Comparison of ENCODE assay signal across 8 cellular contexts in genomic region chr10:96374985-96375830, GRCh38. TPM values are rescaled to one million over a fixed set of nuclear protein-coding genes. Genes with fewer than 3 reads are reported as not detected.
DNase-seq lines count a peak whose midpoint lies in the region; TF ChIP-seq lines count a peak whose summit lies in the region.

No MANE protein-coding gene starts in this region.

- in situ Hi-C loops in GM23248 (cut with MboI): loop anchor here (25.0 kb wide), 2 partner anchors 662 to 837 kb away; no protein-coding TSS in a partner anchor

- H3K9me3 Mint-ChIP-seq in activated naive CD4-positive, alpha-beta T cell treated with anti-CD3 and anti-CD28 coated beads, Interleukin-2, amount 10 ng/mL, durations not matched to agents 7 days and 5 days: no peaks in the 10 kb centered on the region

- H3K27me3 Mint-ChIP-seq in activated naive CD4-positive, alpha-beta T cell treated with anti-CD3 and anti-CD28 coated beads, Interleukin-2, amount 10 ng/mL, durations not matched to agents 7 days and 5 days: peaks cover 41% of the 10 kb centered on the region

- H3K9me3 ChIP-seq in DOHH2 (ENCODE audit: control insufficient read depth, insufficient read depth, low read length) (no peaks in the 10 kb centered on the region), GM23248 (ENCODE audit: low read depth) (no peaks in the 10 kb centered on the region), Loucy (ENCODE audit: insufficient read depth, low read depth, low read length) (no peaks in the 10 kb centered on the region), SJSA1 (replicated peaks) (no peaks in the 10 kb centered on the region), suprapubic skin (no peaks in the 10 kb centered on the region)

- H3K27ac ChIP-seq in DOHH2 (ENCODE audit: low read depth, low read length): no peak overlapping the region
- H3K27ac ChIP-seq in GM23248: no peak overlapping the region
- no peak overlapping the region for H3K27ac ChIP-seq in SJSA1
- no peak overlapping the region for H3K27ac ChIP-seq in suprapubic skin

- H3K36me3 ChIP-seq in DOHH2 (ENCODE audit: control insufficient read depth, low read length) (no peaks in the 10 kb centered on the region), GM23248 (ENCODE audit: low read depth) (no peaks in the 10 kb centered on the region), Loucy (ENCODE audit: insufficient read depth, low read length) (no peaks in the 10 kb centered on the region), SJSA1 (no peaks in the 10 kb centered on the region), suprapubic skin (no peaks in the 10 kb centered on the region)

- H4K20me1 ChIP-seq in DOHH2 (ENCODE audit: control insufficient read depth, insufficient read depth, low read depth, low read length) (no peaks in the 10 kb centered on the region), GM23248 (ENCODE audit: insufficient read depth) (no peaks in the 10 kb centered on the region), Loucy (ENCODE audit: insufficient read depth, low read length, poor library complexity, severe bottlenecking) (no peaks in the 10 kb centered on the region)

- H3K4me1 ChIP-seq in DOHH2 (ENCODE audit: control insufficient read depth, low read length) (peaks cover 13% of the 10 kb centered on the region), GM23248 (ENCODE audit: insufficient read depth) (peaks cover 7% of the 10 kb centered on the region; the same call in 1 of the 2 replicates), Loucy (ENCODE audit: insufficient read depth, low read length, poor library complexity, severe bottlenecking) (no peaks in the 10 kb centered on the region), SJSA1 (replicated peaks) (peaks cover 4% of the 10 kb centered on the region), suprapubic skin (peaks cover 18% of the 10 kb centered on the region)

- no peak for TF ChIP-seq POLR2A in suprapubic skin (IDR thresholded peaks at IDR 0.05)

- H3K4me3 ChIP-seq in DOHH2 (ENCODE audit: low read length) (peak overlapping the region; percentile 72), GM23248 (peak overlapping the region; percentile 72), Loucy (ENCODE audit: low read length, poor library complexity, severe bottlenecking) (peak overlapping the region; percentile 77), SJSA1 (no peak overlapping the region), suprapubic skin (peak overlapping the region; percentile 46)

- WGBS in GM23248 (ENCODE audit: low coverage in 1 of 2, low lambda C conversion rate in 2 of 2, missing lambda C conversion rate in 2 of 2), 2 experiments: 6% methylated on average over 34 to 36 of the region's 36 CpGs
- WGBS in suprapubic skin: 6% methylated on average over 26 of the region's 36 CpGs

- H3K79me2 ChIP-seq in DOHH2 (ENCODE audit: control insufficient read depth, low read length) (no peaks in the 10 kb centered on the region), GM23248 (ENCODE audit: insufficient read depth) (no peaks in the 10 kb centered on the region), Loucy (ENCODE audit: insufficient read depth, low read length) (no peaks in the 10 kb centered on the region)

- H3K9me2 ChIP-seq in DOHH2 (replicated peaks; ENCODE audit: control insufficient read depth, low read length) (no peaks in the 10 kb centered on the region), GM23248 (ENCODE audit: insufficient read depth) (no peaks in the 10 kb centered on the region), Loucy (replicated peaks; ENCODE audit: low read depth, low read length) (no peaks in the 10 kb centered on the region)

- no peaks in the 10 kb centered on the region for H3K36me3 Mint-ChIP-seq in activated naive CD4-positive, alpha-beta T cell treated with anti-CD3 and anti-CD28 coated beads, Interleukin-2, amount 10 ng/mL, durations not matched to agents 7 days and 5 days

- H3K27ac Mint-ChIP-seq in activated naive CD4-positive, alpha-beta T cell treated with anti-CD3 and anti-CD28 coated beads, Interleukin-2, amount 10 ng/mL, durations not matched to agents 7 days and 5 days: no peak overlapping the region

- H3F3A ChIP-seq in DOHH2 (ENCODE audit: control insufficient read depth, insufficient read depth): no peaks in the 10 kb centered on the region
- no peaks in the 10 kb centered on the region for H3F3A ChIP-seq in GM23248 (ENCODE audit: insufficient read depth)
- H3F3A ChIP-seq in Loucy (ENCODE audit: low read depth): no peaks in the 10 kb centered on the region

- H3K27me3 ChIP-seq in DOHH2 (ENCODE audit: control insufficient read depth, low read length): peaks cover 26% of the 10 kb centered on the region
- no peaks in the 10 kb centered on the region; the same call in 1 of the 2 replicates for H3K27me3 ChIP-seq in GM23248 (replicated peaks; ENCODE audit: insufficient read depth)
- no peaks in the 10 kb centered on the region for H3K27me3 ChIP-seq in Loucy (ENCODE audit: insufficient read depth, low read length, poor library complexity, severe bottlenecking)
- peaks cover 4% of the 10 kb centered on the region; the same call in 1 of the 2 replicates for H3K27me3 ChIP-seq in SJSA1 (replicated peaks)
- peaks cover 45% of the 10 kb centered on the region for H3K27me3 ChIP-seq in suprapubic skin

- CTCF ChIA-PET in activated naive CD4-positive, alpha-beta T cell treated with anti-CD3 and anti-CD28 coated beads, Interleukin-2, amount 10 ng/mL, durations not matched to agents 7 days and 5 days (lab: Charles Lee): interaction anchor here (0.6 to 3.6 kb wide), 17 partner anchors 10 to 650 kb away, joined by 3 to 14 read pairs (median 4); partner anchors contain the start of gene TLL2

- H2AFZ ChIP-seq in GM23248: peak overlapping the region; percentile 92
- H2AFZ ChIP-seq in Loucy (ENCODE audit: low read length): peak overlapping the region; percentile 100

- peak; percentile 95 for TF ChIP-seq CTCF in DOHH2 (IDR thresholded peaks at IDR 0.05; ENCODE audit: low read depth, low read length, poor library complexity, severe bottlenecking)
- peak; percentile 93 for TF ChIP-seq CTCF in Loucy (conservative IDR thresholded peaks at IDR 0.05; ENCODE audit: low read length)
- TF ChIP-seq CTCF in suprapubic skin (IDR thresholded peaks at IDR 0.05): peak; percentile 87 to 97

- TF ChIP-seq EP300 in suprapubic skin (IDR thresholded peaks at IDR 0.05): no peak

- DNase-seq in GM23248 (peak; percentile 93), SJSA1 (ENCODE audit: low read depth in 1 of 2, low spot score in 2 of 2) (peak; percentile 78 to 83), globus pallidus (ENCODE audit: low spot score) (peak; percentile 90), occipital lobe (lab: John Stamatoyannopoulos, UW) (peak; percentile 90), suprapubic skin (ENCODE audit: low spot score in 2 of 2) (peak; percentile 89 to 91)
- DNase-seq in activated naive CD4-positive, alpha-beta T cell treated with anti-CD3 and anti-CD28 coated beads, Interleukin-2, amount 10 ng/mL, durations not matched to agents 7 days and 5 days: peak; percentile 81

- H3K4me3 Mint-ChIP-seq in activated naive CD4-positive, alpha-beta T cell treated with anti-CD3 and anti-CD28 coated beads, Interleukin-2, amount 10 ng/mL, durations not matched to agents 7 days and 5 days: peak overlapping the region; percentile 62

- H3K4me1 Mint-ChIP-seq in activated naive CD4-positive, alpha-beta T cell treated with anti-CD3 and anti-CD28 coated beads, Interleukin-2, amount 10 ng/mL, durations not matched to agents 7 days and 5 days: peaks cover 11% of the 10 kb centered on the region

- H3K9ac ChIP-seq in GM23248: 0 out of 2 replicates have a peak overlapping the region, but pooled peaks have one; percentile 15
- H3K9ac ChIP-seq in Loucy (ENCODE audit: low read depth, low read length, poor library complexity, severe bottlenecking): peak overlapping the region; percentile 64

- H3K4me2 ChIP-seq in DOHH2 (ENCODE audit: low read length): peak overlapping the region; percentile 83
- H3K4me2 ChIP-seq in GM23248 (ENCODE audit: unreplicated experiment): peak overlapping the region; percentile 88
- peak overlapping the region; percentile 95 for H3K4me2 ChIP-seq in Loucy (ENCODE audit: low read depth, low read length, poor library complexity, severe bottlenecking)

RNA-seq across cellular contexts. Expression of gene OPALIN, which starts 16.4 kb away (rescaled TPM):
- total RNA-seq in GM23248 (2014; rRNA removed; shearing (Covaris generic)): not detected in 2 replicates
- not detected in 2 replicates for polyA plus RNA-seq in GM23248 (2016; fragmentation: Nextera tagmentation; extraction: Ambion mirVana)
- not detected in 2 replicates for total RNA-seq in SJSA1 (2014; rRNA removed; shearing (Covaris generic))
- not detected for total RNA-seq in occipital lobe
- total RNA-seq in suprapubic skin: not detected
